Comparison of ENCODE assay signal across 6 cellular contexts in the genomic region with DNA sequence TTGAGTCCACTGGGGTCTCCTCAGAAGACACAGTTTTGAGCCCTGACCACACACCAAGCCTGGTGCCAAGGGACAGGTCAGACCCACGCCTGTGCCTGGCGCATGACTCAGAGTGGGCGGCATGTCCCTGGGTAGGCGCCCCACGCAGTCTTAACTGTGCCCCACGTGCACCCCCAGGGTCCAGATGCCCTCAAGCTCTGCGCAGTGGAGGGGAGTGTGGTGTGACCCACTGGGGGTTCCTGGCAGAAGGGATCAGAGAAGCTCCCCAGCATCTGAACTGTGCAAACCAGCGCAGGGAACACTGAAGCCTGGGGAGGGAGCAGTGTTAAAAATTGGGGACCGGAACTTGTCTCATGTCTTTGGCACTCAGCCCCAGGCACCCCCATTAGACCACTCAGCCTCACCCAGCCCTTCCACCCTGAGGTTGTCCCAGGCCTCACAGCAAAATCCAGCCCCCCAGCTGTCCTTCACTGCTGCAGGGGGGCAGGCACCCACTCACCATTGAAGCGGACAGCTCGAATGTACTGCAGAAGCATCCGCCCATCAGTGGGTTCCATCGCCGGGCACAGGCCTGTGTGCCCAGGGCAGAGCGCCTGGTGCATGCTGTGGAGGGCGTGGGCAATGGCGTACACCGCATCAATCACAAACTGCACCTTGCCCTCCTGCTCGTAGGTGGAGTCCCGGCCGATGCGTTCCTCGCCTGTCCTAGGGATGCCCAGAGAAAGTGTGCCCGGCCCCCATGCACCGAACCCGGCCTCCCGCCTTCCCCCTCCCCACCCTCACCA. TPM values are rescaled to one million over a fixed set of nuclear protein-coding genes. Genes with fewer than 3 reads are reported as not detected.
"Had no signal": no experiment of that assay in that cellular context is flagged by ENCODE, and none has a peak within 500 bp of the region (broad histone marks: within the 10 kb centered on the region; RNA-seq: fewer than 3 reads in every experiment).

No MANE protein-coding gene starts in this region.

- H3K4me3 Mint-ChIP-seq: GM23338, H9 had no signal

- ATAC-seq: GM23338 had no signal

- H3K4me3 ChIP-seq: GM23338 had no signal

- DNase-seq: H9, HCEC 1CT, IMR-90 had no signal

- H3K27ac Mint-ChIP-seq: GM23338, H9 had no signal

- H3K4me1 Mint-ChIP-seq: GM23338, H9 had no signal

- H2AFZ ChIP-seq: GM23338 had no signal

- H3K4me2 ChIP-seq: GM23338 had no signal

RNA-seq across cellular contexts. Expression of a gene that starts 6.5 kb away (rescaled TPM):
- total RNA-seq: GM23338, H1, H9, HT-29, IMR-90 had no signal
- polyA plus RNA-seq: H1, IMR-90 had no signal

RNA-seq across cellular contexts. Expression of a gene that starts 35.0 kb away (rescaled TPM):
- total RNA-seq: HT-29 had no signal

RNA-seq across cellular contexts. Expression of a gene that starts 47.6 kb away (rescaled TPM):
- total RNA-seq: H9, HT-29 had no signal
